Comparison of ENCODE assay signal across 18 cellular contexts in genomic region chrX:14359316-14359715, GRCh38.
"Had no signal": no experiment of that assay in that cellular context is flagged by ENCODE, and none has a peak within 500 bp of the region (broad histone marks: within the 10 kb centered on the region; RNA-seq: fewer than 3 reads in every experiment).

No MANE protein-coding gene starts in this region.

- H3K9me3 Mint-ChIP-seq: T-cell had no signal

- H3K36me3 Mint-ChIP-seq: naive B cell; stimulated activated naive B cell treated with anti-CD40 and anti-IgM and Interleukin-4, amounts not matched to agents 10 μg/mL and 1 μg/mL and 100 μg/mL, for 72 hours; T-cell had no signal

- H3K27me3 ChIP-seq: right lobe of liver, tibial nerve had no signal

- H3K4me3 Mint-ChIP-seq: activated CD4-positive, alpha-beta T cell treated with anti-CD3 and anti-CD28 coated beads for 36 hours; activated CD8-positive, alpha-beta T cell treated with anti-CD3 and anti-CD28 coated beads for 36 hours; effector memory CD8-positive, alpha-beta T cell; naive B cell; stimulated activated naive B cell treated with anti-CD40 and anti-IgM and Interleukin-4, amounts not matched to agents 10 μg/mL and 1 μg/mL and 100 μg/mL, for 72 hours; T-cell had no signal

- H3K27ac Mint-ChIP-seq: activated CD4-positive, alpha-beta T cell treated with anti-CD3 and anti-CD28 coated beads for 36 hours; activated CD8-positive, alpha-beta T cell treated with anti-CD3 and anti-CD28 coated beads for 36 hours; effector memory CD8-positive, alpha-beta T cell; naive B cell; stimulated activated naive B cell treated with anti-CD40 and anti-IgM and Interleukin-4, amounts not matched to agents 10 μg/mL and 1 μg/mL and 100 μg/mL, for 72 hours; T-cell had no signal

- H3K4me1 ChIP-seq: lower lobe of right lung, right lobe of liver, tibial nerve had no signal

- DNase-seq: activated CD4-positive, alpha-beta T cell treated with anti-CD3 and anti-CD28 coated beads for 36 hours; activated CD8-positive, alpha-beta memory T cell treated with anti-CD3 and anti-CD28 coated beads, Interleukin-2, amount 50 U/mL, for 4 hours; activated CD8-positive, alpha-beta T cell treated with anti-CD3 and anti-CD28 coated beads for 36 hours; activated naive CD4-positive, alpha-beta T cell treated with Interleukin-2 at 50 U/mL for 16 hours; caudate nucleus; effector memory CD8-positive, alpha-beta T cell; erythroblast; hippocampal formation; lower lobe of right lung; midbrain; naive B cell; right lobe of liver; stimulated activated CD4-positive, alpha-beta T cell treated with anti-CD3 and anti-CD28 coated beads, Interleukin-2, amount 100 ng/mL, for 24 hours; stimulated activated naive B cell treated with anti-CD40 and anti-IgM and Interleukin-4, amounts not matched to agents 10 μg/mL and 1 μg/mL and 100 μg/mL, for 72 hours; T-cell; T1000 had no signal

- H3K4me3 ChIP-seq: lower lobe of right lung, right lobe of liver, tibial nerve had no signal

- H3K4me1 Mint-ChIP-seq: naive B cell; stimulated activated naive B cell treated with anti-CD40 and anti-IgM and Interleukin-4, amounts not matched to agents 10 μg/mL and 1 μg/mL and 100 μg/mL, for 72 hours; T-cell had no signal

- H3K27me3 Mint-ChIP-seq: activated CD4-positive, alpha-beta T cell treated with anti-CD3 and anti-CD28 coated beads for 36 hours; activated CD8-positive, alpha-beta T cell treated with anti-CD3 and anti-CD28 coated beads for 36 hours; effector memory CD8-positive, alpha-beta T cell; naive B cell had no signal

- H3K27ac ChIP-seq: lower lobe of right lung, right lobe of liver, tibial nerve, VCaP had no signal

- H3K36me3 ChIP-seq: lower lobe of right lung, right lobe of liver, tibial nerve had no signal
